In the genomic region with DNA sequence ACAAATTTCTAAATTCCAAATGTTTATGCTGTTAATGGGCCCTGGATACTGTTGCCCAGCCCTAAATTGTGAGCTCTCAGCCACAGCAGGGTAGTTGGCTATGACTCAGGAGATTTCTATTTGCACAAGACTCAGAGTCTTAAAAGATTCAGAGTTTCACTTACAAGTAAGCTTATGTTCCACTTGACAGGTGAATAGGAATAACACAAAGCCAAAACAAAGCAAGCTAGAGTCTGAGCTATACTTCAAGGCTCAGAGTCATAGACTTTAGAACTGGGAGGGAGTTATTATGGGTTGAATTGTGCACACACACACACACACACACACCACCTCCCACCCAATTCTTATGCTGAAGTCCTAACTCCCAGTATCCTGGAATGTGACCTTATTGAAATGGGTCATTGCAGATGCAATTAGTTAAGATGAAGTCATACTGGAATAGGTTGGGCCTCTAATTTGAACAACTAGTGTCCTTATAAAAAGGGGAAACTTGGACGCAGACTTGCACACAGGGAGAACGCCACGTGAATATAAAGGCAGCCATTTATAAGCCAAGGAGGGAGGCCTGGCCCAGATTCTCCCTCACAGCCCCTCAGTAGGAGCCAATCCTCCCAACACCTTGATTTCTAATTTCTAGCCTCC, we compare ENCODE assay signal across 9 cellular contexts. TPM values are rescaled to one million over a fixed set of nuclear protein-coding genes. Genes with fewer than 3 reads are reported as not detected.
DNase-seq lines count a peak whose midpoint lies in the region; ATAC-seq, FAIRE-seq and TF ChIP-seq lines count a peak whose summit lies in the region.
"Had no signal": no experiment of that assay in that cellular context is flagged by ENCODE, and none has a peak within 500 bp of the region (broad histone marks: within the 10 kb centered on the region; RNA-seq: fewer than 3 reads in every experiment).

No MANE protein-coding gene starts in this region.

- no peak for ATAC-seq in right cardiac atrium

- no peaks in the 10 kb centered on the region for H3K4me1 ChIP-seq in right cardiac atrium (ENCODE audit: control insufficient read depth, insufficient read depth, low read length)

- WGBS in right cardiac atrium, result 74% methylated on average over 3 of the region's 3 CpGs

- no peak for TF ChIP-seq CTCF in fibroblast of villous mesenchyme (IDR thresholded peaks at IDR 0.05; ENCODE audit: insufficient read depth, low read depth, low read length)

- no peak overlapping the region for H3K4me3 ChIP-seq in fibroblast of villous mesenchyme (ENCODE audit: low read depth, low read length)
- no peak overlapping the region for H3K4me3 ChIP-seq in right cardiac atrium (ENCODE audit: low read length)

- DNase-seq in GM04504 (ENCODE audit: low read depth) (peak; percentile 44), RCC 7860 (ENCODE audit: low spot score) (peak; percentile 91), fibroblast of villous mesenchyme (ENCODE audit: low read depth) (peak; percentile 60), retina (peak; percentile 64), right cardiac atrium (no peak), NCI-H2081 treated with DMSO at 0.1 percent for 48 hours (lab: John Stamatoyannopoulos, UW) (no peak), mesenteric fat pad (ENCODE audit: low spot score) (no peak), NOMO-1 treated with DMSO at 0.1 percent for 48 hours (lab: John Stamatoyannopoulos, UW; ENCODE audit: unreplicated experiment) (no peak)

- peak; percentile 87 for FAIRE-seq in RCC 7860 (lab: Jason Lieb, UNC)
- FAIRE-seq: GM18507 had no signal

- intact Hi-C loops in right cardiac atrium (cut with DNase I), result no loop called here

- no peaks in the 10 kb centered on the region for H3K9me3 ChIP-seq in right cardiac atrium (ENCODE audit: control insufficient read depth, low read length)

- H3K27me3 ChIP-seq in right cardiac atrium (ENCODE audit: control insufficient read depth, insufficient read depth), result no peaks in the 10 kb centered on the region

- H3K27ac ChIP-seq in right cardiac atrium (ENCODE audit: low read length), result no peak overlapping the region

RNA-seq across cellular contexts. Expression of a gene that starts 30.2 kb away (rescaled TPM):
- total RNA-seq in fibroblast of villous mesenchyme, result 356 and 611 TPM in 2 replicates
- total RNA-seq in right cardiac atrium, result 100 to 1,000 TPM; 638 to 760 (median 675) TPM
- 756 TPM for polyA plus RNA-seq in right cardiac atrium
- total RNA-seq in mesenteric fat pad, result 873 TPM

Comparison
In these comparisons a context has a peak if more than half of its experiments do, and no peak if none do; other contexts are left out.
1. DNase-seq: peak in GM04504 (single experiment), RCC 7860 (single experiment), fibroblast of villous mesenchyme (single experiment) and retina (single experiment); none in right cardiac atrium (0 of 3), NCI-H2081 treated with DMSO at 0.1 percent for 48 hours (single experiment), mesenteric fat pad (single experiment) and NOMO-1 treated with DMSO at 0.1 percent for 48 hours (single experiment).